In the genomic region with DNA sequence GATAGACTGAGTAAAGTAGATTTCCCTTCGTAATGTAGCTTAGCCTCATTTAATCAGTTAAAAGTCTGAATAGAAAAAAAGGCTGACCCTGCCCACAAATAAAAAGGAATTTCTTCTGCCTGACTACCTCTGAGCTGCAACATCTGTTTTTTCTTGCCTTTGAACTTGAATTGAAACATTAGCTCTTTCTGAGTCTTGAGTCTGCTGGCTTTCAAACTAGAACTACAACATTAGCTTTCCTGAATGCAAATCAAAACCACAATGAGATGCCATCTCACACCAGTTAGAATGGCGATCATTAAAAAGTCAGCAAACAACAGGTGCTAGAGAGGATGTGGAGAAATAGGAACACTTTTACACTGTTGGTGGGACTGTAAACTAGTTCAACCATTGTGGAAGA, we compare ENCODE assay signal across 13 cellular contexts. TPM values are rescaled to one million over a fixed set of nuclear protein-coding genes. Genes with fewer than 3 reads are reported as not detected.
DNase-seq lines count a peak whose midpoint lies in the region; ATAC-seq, FAIRE-seq and TF ChIP-seq lines count a peak whose summit lies in the region.
"Not testable (repeated sequence)": the region's sequence is repeated elsewhere in the genome, so short reads cannot be mapped to it uniquely, and the experiment has no call there.
"Had no signal": no experiment of that assay in that cellular context is flagged by ENCODE, and none has a peak within 500 bp of the region (broad histone marks: within the 10 kb centered on the region; RNA-seq: fewer than 3 reads in every experiment).

No MANE protein-coding gene starts in this region.

- CTCF ChIA-PET in OCI-LY7 (lab: Charles Lee; ENCODE audit: unreplicated experiment), result not testable (repeated sequence)

- FAIRE-seq in GM18507 (lab: Jason Lieb, UNC), result peak; percentile 15

- peak; percentile 73 for ATAC-seq in GM19324 (IDR thresholded peaks at IDR 0.05; ENCODE audit: low FRiP score, unreplicated experiment)
- peak; percentile 63 for ATAC-seq in HG02763 (IDR thresholded peaks at IDR 0.05; ENCODE audit: unreplicated experiment)

- POLR2A ChIA-PET in OCI-LY7 (lab: Charles Lee), result interaction anchor here (0.6 to 1.0 kb wide), 3 partner anchors 9 to 62 kb away, joined by 3 to 5 read pairs (median 3); no protein-coding TSS in a partner anchor

- peaks cover 57% of the 10 kb centered on the region for H3K4me1 ChIP-seq in KMS-11 (ENCODE audit: low read depth, poor library complexity, severe bottlenecking)
- H3K4me1 ChIP-seq in OCI-LY7 (ENCODE audit: insufficient read depth, low read length, poor library complexity, severe bottlenecking), result peaks cover 13% of the 10 kb centered on the region

- H2AFZ ChIP-seq in KMS-11 (ENCODE audit: low read depth); OCI-LY7 (ENCODE audit: low read length): not testable (repeated sequence)

- DNase-seq in GM18507 (ENCODE audit: extremely low spot score, insufficient read length, low read depth), result not testable (repeated sequence)
- peak; percentile 53 for DNase-seq in OCI-LY7 (ENCODE audit: low spot score)
- peak; percentile 48 for DNase-seq in astrocyte of the hippocampus (ENCODE audit: low read depth, low spot score)
- peak; percentile 55 for DNase-seq in renal cortical epithelial cell (ENCODE audit: low read depth)

- not testable (repeated sequence) for H3K79me2 ChIP-seq in KMS-11 (ENCODE audit: insufficient read depth, low read depth); OCI-LY7 (ENCODE audit: insufficient read depth, low read depth, low read length)

- H3K9ac ChIP-seq in KMS-11, result not testable (repeated sequence)

- H3K9me2 ChIP-seq in OCI-LY7 (ENCODE audit: insufficient read depth, low read length), result not testable (repeated sequence)

- not testable (repeated sequence) for H3K4me3 ChIP-seq in KMS-11 (IDR thresholded peaks at IDR 0.05; ENCODE audit: insufficient read depth, low read depth, low read length); OCI-LY7 (ENCODE audit: low read depth, low read length, poor library complexity, severe bottlenecking)

- H4K20me1 ChIP-seq in KMS-11 (ENCODE audit: insufficient read depth); OCI-LY7 (ENCODE audit: insufficient read depth, low read length): not testable (repeated sequence)

- H3K4me2 ChIP-seq in KMS-11 (peak overlapping the region; percentile 89), OCI-LY7 (ENCODE audit: low read length) (peak overlapping the region; percentile 34)

- not testable (repeated sequence) for TF ChIP-seq CTCF in KMS-11 (conservative IDR thresholded peaks at IDR 0.05; ENCODE audit: low read depth, low read length); OCI-LY7 (conservative IDR thresholded peaks at IDR 0.05; ENCODE audit: low read length)

- peak overlapping the region; percentile 68 for H3K27ac ChIP-seq in KMS-11
- peak overlapping the region; percentile 64 for H3K27ac ChIP-seq in OCI-LY7 (ENCODE audit: low read depth, low read length, poor library complexity, severe bottlenecking)

- H3K9me3 ChIP-seq in OCI-LY7 (ENCODE audit: low read length), result not testable (repeated sequence)

- not testable (repeated sequence) for H3K27me3 ChIP-seq in KMS-11 (ENCODE audit: insufficient read depth, low read depth)

- intact Hi-C loops in OCI-LY7 (cut with micrococcal nuclease; ENCODE audit: unreplicated experiment), result not testable (repeated sequence)

- BruUV-seq in OCI-LY7 (replicated peaks; lab: Mats Ljungman, UMichigan), result not testable (repeated sequence)

- not testable (repeated sequence) for H3K36me3 ChIP-seq in KMS-11 (ENCODE audit: insufficient read depth); OCI-LY7 (ENCODE audit: insufficient read depth, low read length)

RNA-seq across cellular contexts. Expression of a gene that starts 19.9 kb away (rescaled TPM):
- total RNA-seq in OCI-LY7 (2014; rRNA removed; shearing (Covaris generic)), result not detected in 2 replicates
- not detected in 2 replicates for total RNA-seq in OCI-LY7 (2022)
- total RNA-seq in renal cortical epithelial cell, result not detected in 2 replicates
- total RNA-seq: A673; CD4-positive, CD25-positive, alpha-beta regulatory T cell; HT1080; M059J; PC-3; RPMI7951 had no signal
